17 cellular contexts compared by ENCODE assay signal in genomic region chr3:178002113-178002512, GRCh38.
DNase-seq lines count a peak whose midpoint lies in the region; ATAC-seq and TF ChIP-seq lines count a peak whose summit lies in the region.
"Had no signal": no experiment of that assay in that cellular context is flagged by ENCODE, and none has a peak within 500 bp of the region (broad histone marks: within the 10 kb centered on the region; RNA-seq: fewer than 3 reads in every experiment).

No MANE protein-coding gene starts in this region.

- no peak for ATAC-seq in stimulated activated naive CD8-positive, alpha-beta T cell treated with anti-CD3 and anti-CD28 coated beads, Interleukin-15, Interleukin-2, amounts not matched to agents 100 U/mL and 50 U/mL, for 24 hours
- ATAC-seq in activated naive CD4-positive, alpha-beta T cell treated with anti-CD3 and anti-CD28 coated beads, Interleukin-2, amount 50 U/mL, for 72 hours: peak in 1 of 2 donors; percentile 62
- no peak for ATAC-seq in upper lobe of left lung (ENCODE audit: low FRiP score in 2 of 2)
- ATAC-seq in heart left ventricle: no peak
- ATAC-seq: left lobe of liver, Panc1 had no signal

- H3K36me3 ChIP-seq in upper lobe of left lung: no peaks in the 10 kb centered on the region
- no peaks in the 10 kb centered on the region for H3K36me3 ChIP-seq in heart left ventricle
- H3K36me3 ChIP-seq: BLaER1, MG63, sigmoid colon had no signal

- H3K36me3 Mint-ChIP-seq in stimulated activated naive CD8-positive, alpha-beta T cell treated with anti-CD3 and anti-CD28 coated beads, Interleukin-15, Interleukin-2, amounts not matched to agents 100 ng/mL and 50 ng/mL, for 24 hours (ENCODE audit: low read depth): peaks cover 28% of the 10 kb centered on the region
- H3K36me3 Mint-ChIP-seq in activated naive CD4-positive, alpha-beta T cell treated with anti-CD3 and anti-CD28 coated beads, Interleukin-2, amount 50 U/mL, for 72 hours: peaks cover 33 to 66% of the 10 kb centered on the region in 2 donors

- peak overlapping the region; percentile 92 for H3K27ac Mint-ChIP-seq in stimulated activated naive CD8-positive, alpha-beta T cell treated with anti-CD3 and anti-CD28 coated beads, Interleukin-15, Interleukin-2, amounts not matched to agents 100 ng/mL and 50 ng/mL, for 24 hours
- H3K27ac Mint-ChIP-seq in activated naive CD4-positive, alpha-beta T cell treated with anti-CD3 and anti-CD28 coated beads, Interleukin-2, amount 50 U/mL, for 72 hours: peak overlapping the region; percentile 66 to 73
- H3K27ac Mint-ChIP-seq: H9, nephron had no signal

- intact Hi-C loops in heart left ventricle (cut with DNase I): no loop called here

- H3K27me3 Mint-ChIP-seq in stimulated activated naive CD8-positive, alpha-beta T cell treated with anti-CD3 and anti-CD28 coated beads, Interleukin-15, Interleukin-2, amounts not matched to agents 100 ng/mL and 50 ng/mL, for 24 hours: no peaks in the 10 kb centered on the region

- H3K27ac ChIP-seq in upper lobe of left lung (peak overlapping the region in 3 of 4 donors; percentile 1 to 72 (median 53)), heart left ventricle (peak overlapping the region in 1 of 12 donors; percentile 54)
- H3K27ac ChIP-seq: BLaER1, sigmoid colon had no signal

- H3K4me1 Mint-ChIP-seq in stimulated activated naive CD8-positive, alpha-beta T cell treated with anti-CD3 and anti-CD28 coated beads, Interleukin-15, Interleukin-2, amounts not matched to agents 100 ng/mL and 50 ng/mL, for 24 hours (ENCODE audit: low read depth): peaks cover 69% of the 10 kb centered on the region
- H3K4me1 Mint-ChIP-seq: H9, nephron had no signal

- H3K4me1 ChIP-seq in upper lobe of left lung (peaks cover 0 to 2% (median 0%) of the 10 kb centered on the region in 4 donors), heart left ventricle (peaks cover 0 to 23% (median 0%) of the 10 kb centered on the region in 12 donors)
- H3K4me1 ChIP-seq: sigmoid colon had no signal

- H3K27me3 ChIP-seq in upper lobe of left lung (no peaks in the 10 kb centered on the region), heart left ventricle (no peaks in the 10 kb centered on the region)
- H3K27me3 ChIP-seq: BLaER1, MG63, sigmoid colon had no signal

- TF ChIP-seq EP300 in upper lobe of left lung (IDR thresholded peaks at IDR 0.05): no peak

- peaks cover 38% of the 10 kb centered on the region for H3K9me3 Mint-ChIP-seq in stimulated activated naive CD8-positive, alpha-beta T cell treated with anti-CD3 and anti-CD28 coated beads, Interleukin-15, Interleukin-2, amounts not matched to agents 100 ng/mL and 50 ng/mL, for 24 hours
- H3K9me3 Mint-ChIP-seq in activated naive CD4-positive, alpha-beta T cell treated with anti-CD3 and anti-CD28 coated beads, Interleukin-2, amount 50 U/mL, for 72 hours: peaks cover 19 to 30% of the 10 kb centered on the region in 2 donors
- H3K9me3 Mint-ChIP-seq: H9 had no signal

- H3K4me3 ChIP-seq in upper lobe of left lung (no peak overlapping the region), heart left ventricle (no peak overlapping the region)
- H3K4me3 ChIP-seq: BLaER1, MG63, sigmoid colon had no signal

- no peaks in the 10 kb centered on the region for H3K9me3 ChIP-seq in upper lobe of left lung
- H3K9me3 ChIP-seq in heart left ventricle: peaks cover 0 to 14% (median 1%) of the 10 kb centered on the region in 12 donors

- TF ChIP-seq POLR2A in upper lobe of left lung (IDR thresholded peaks at IDR 0.05) (no peak), heart left ventricle (IDR thresholded peaks at IDR 0.05) (no peak)

- TF ChIP-seq CTCF in upper lobe of left lung (IDR thresholded peaks at IDR 0.05) (no peak), heart left ventricle (IDR thresholded peaks at IDR 0.05) (no peak)

- peak overlapping the region; percentile 38 for H3K4me3 Mint-ChIP-seq in stimulated activated naive CD8-positive, alpha-beta T cell treated with anti-CD3 and anti-CD28 coated beads, Interleukin-15, Interleukin-2, amounts not matched to agents 100 ng/mL and 50 ng/mL, for 24 hours
- H3K4me3 Mint-ChIP-seq: H9, nephron had no signal

- DNase-seq in stimulated activated naive CD8-positive, alpha-beta T cell treated with anti-CD3 and anti-CD28 coated beads, Interleukin-15, Interleukin-2, amounts not matched to agents 100 U/mL and 50 U/mL, for 24 hours: no peak
- DNase-seq in NCI-H1436 (lab: John Stamatoyannopoulos, UW): peak; percentile 70
- DNase-seq in activated naive CD4-positive, alpha-beta T cell treated with anti-CD3 and anti-CD28 coated beads, Interleukin-2, amount 50 U/mL, for 72 hours (ENCODE audit: low spot score in 2 of 2): no peak
- DNase-seq in upper lobe of left lung: no peak
- no peak for DNase-seq in heart left ventricle
- no peak for DNase-seq in germinal center (ENCODE audit: low spot score)
- DNase-seq in DMS79 treated with DMSO at 0.1 percent for 48 hours (lab: John Stamatoyannopoulos, UW): no peak
- DNase-seq: amniotic stem cell, H9, hypothalamus, MG63, sigmoid colon had no signal
